1 cellular context compared by ENCODE assay signal in the genomic region with DNA sequence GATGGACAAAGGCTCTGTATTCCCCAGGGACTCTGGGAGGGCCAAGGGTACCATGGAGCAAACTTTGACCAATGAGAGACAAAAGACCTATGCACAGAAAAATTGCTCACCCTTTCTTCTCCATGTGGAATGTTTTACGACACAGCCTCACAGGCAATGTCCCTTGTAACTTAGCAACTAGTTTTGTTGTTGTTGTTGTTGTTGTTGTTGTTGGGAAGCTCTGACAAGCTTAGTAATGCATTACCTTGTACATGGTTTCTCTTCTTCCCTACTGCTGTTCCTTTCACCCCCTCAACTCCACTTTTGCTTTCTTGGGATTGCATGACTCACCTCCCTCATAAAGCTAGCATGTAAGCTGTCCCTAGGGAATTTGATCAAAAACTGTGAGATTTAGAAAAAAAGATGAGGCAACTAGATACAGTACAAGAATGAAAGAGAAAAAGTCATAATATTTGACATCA.
TF ChIP-seq lines count a peak whose summit lies in the region.

No MANE protein-coding gene starts in this region.

TF ChIP-seq in HEK293, 187 proteins besides CTCF, POLR2A, EP300 and RAD21 (continued from another document and continues in another):
- TF ChIP-seq, protein P1, sequence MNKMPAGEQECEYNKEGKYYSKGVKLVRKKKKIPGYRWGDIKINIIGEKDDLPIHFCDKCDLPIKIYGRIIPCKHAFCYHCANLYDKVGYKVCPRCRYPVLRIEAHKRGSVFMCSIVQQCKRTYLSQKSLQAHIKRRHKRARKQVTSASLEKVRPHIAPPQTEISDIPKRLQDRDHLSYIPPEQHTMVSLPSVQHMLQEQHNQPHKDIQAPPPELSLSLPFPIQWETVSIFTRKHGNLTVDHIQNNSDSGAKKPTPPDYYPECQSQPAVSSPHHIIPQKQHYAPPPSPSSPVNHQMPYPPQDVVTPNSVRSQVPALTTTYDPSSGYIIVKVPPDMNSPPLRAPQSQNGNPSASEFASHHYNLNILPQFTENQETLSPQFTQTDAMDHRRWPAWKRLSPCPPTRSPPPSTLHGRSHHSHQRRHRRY (tag by site-specific recombination; IDR thresholded peaks at IDR 0.05): no peak
- TF ChIP-seq GLI4 (tag by site-specific recombination; IDR thresholded peaks at IDR 0.05) (no peak), ZFP3 (tag by site-specific recombination; IDR thresholded peaks at IDR 0.05; ENCODE audit: low read depth) (no peak), ZNF596 (tag by site-specific recombination; IDR thresholded peaks at IDR 0.05) (no peak), PATZ1 (tag by site-specific recombination; IDR thresholded peaks at IDR 0.05) (0 out of 2 replicates have a peak, but pooled peaks have one; percentile 45), ZNF280D (tag by site-specific recombination; IDR thresholded peaks at IDR 0.05) (no peak), ZNF121 (tag by site-specific recombination; IDR thresholded peaks at IDR 0.05) (no peak), ZNF518A (tag by site-specific recombination; conservative IDR thresholded peaks at IDR 0.05; ENCODE audit: low read depth) (no peak), ZFP37 (tag by site-specific recombination; IDR thresholded peaks at IDR 0.05) (no peak), ZNF777 (tag by site-specific recombination; IDR thresholded peaks at IDR 0.05; ENCODE audit: borderline replicate concordance) (no peak), ZNF274 (IDR thresholded peaks at IDR 0.05; ENCODE audit: low read length) (no peak), ZNF274 (tag by site-specific recombination; IDR thresholded peaks at IDR 0.05; ENCODE audit: borderline replicate concordance) (no peak), MYNN (tag by site-specific recombination; IDR thresholded peaks at IDR 0.05; ENCODE audit: borderline replicate concordance) (no peak), PRDM6 (tag by site-specific recombination; IDR thresholded peaks at IDR 0.05) (peak; percentile 85), ZNF514 (tag by site-specific recombination; IDR thresholded peaks at IDR 0.05) (no peak), ZNF202 (tag by site-specific recombination; IDR thresholded peaks at IDR 0.05; ENCODE audit: borderline replicate concordance) (no peak), BCL11A (tag by site-specific recombination; IDR thresholded peaks at IDR 0.05; ENCODE audit: low read depth) (no peak), ZNF155 (tag by site-specific recombination; IDR thresholded peaks at IDR 0.05) (no peak), ZNF133 (tag by site-specific recombination; IDR thresholded peaks at IDR 0.05) (no peak), ZNF169 (tag by site-specific recombination; IDR thresholded peaks at IDR 0.05) (no peak), ZNF701 (tag by site-specific recombination; IDR thresholded peaks at IDR 0.05) (no peak), ZNF157 (tag by site-specific recombination; IDR thresholded peaks at IDR 0.05) (no peak), ZBTB21 (tag by site-specific recombination; IDR thresholded peaks at IDR 0.05) (no peak), ZNF138 (tag by site-specific recombination; IDR thresholded peaks at IDR 0.05; ENCODE audit: borderline replicate concordance) (no peak), PRDM1 (tag by site-specific recombination; IDR thresholded peaks at IDR 0.05) (peak; percentile 92), ZNF76 (tag by site-specific recombination; IDR thresholded peaks at IDR 0.05; ENCODE audit: borderline replicate concordance, low read depth) (no peak), SETDB1 (IDR thresholded peaks at IDR 0.05; ENCODE audit: insufficient read length, low read length) (no peak), ZBTB20 (tag by site-specific recombination; IDR thresholded peaks at IDR 0.05) (no peak), KLF1 (tag by site-specific recombination; IDR thresholded peaks at IDR 0.05) (no peak), ZNF19 (tag by site-specific recombination; IDR thresholded peaks at IDR 0.05; ENCODE audit: low read depth) (no peak), SP2 (tag by site-specific recombination; IDR thresholded peaks at IDR 0.05) (no peak), ZNF621 (tag by site-specific recombination; IDR thresholded peaks at IDR 0.05) (no peak), ZNF776 (tag by site-specific recombination; IDR thresholded peaks at IDR 0.05; ENCODE audit: borderline replicate concordance) (no peak), ZSCAN16 (tag by site-specific recombination; IDR thresholded peaks at IDR 0.05) (no peak)
- TF ChIP-seq, protein P2, sequence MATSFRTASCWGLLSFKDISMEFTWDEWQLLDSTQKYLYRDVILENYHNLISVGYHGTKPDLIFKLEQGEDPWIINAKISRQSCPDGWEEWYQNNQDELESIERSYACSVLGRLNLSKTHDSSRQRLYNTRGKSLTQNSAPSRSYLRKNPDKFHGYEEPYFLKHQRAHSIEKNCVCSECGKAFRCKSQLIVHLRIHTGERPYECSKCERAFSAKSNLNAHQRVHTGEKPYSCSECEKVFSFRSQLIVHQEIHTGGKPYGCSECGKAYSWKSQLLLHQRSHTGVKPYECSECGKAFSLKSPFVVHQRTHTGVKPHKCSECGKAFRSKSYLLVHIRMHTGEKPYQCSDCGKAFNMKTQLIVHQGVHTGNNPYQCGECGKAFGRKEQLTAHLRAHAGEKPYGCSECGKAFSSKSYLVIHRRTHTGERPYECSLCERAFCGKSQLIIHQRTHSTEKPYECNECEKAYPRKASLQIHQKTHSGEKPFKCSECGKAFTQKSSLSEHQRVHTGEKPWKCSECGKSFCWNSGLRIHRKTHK (tag by site-specific recombination; IDR thresholded peaks at IDR 0.05): no peak
- TF ChIP-seq, protein P3, sequence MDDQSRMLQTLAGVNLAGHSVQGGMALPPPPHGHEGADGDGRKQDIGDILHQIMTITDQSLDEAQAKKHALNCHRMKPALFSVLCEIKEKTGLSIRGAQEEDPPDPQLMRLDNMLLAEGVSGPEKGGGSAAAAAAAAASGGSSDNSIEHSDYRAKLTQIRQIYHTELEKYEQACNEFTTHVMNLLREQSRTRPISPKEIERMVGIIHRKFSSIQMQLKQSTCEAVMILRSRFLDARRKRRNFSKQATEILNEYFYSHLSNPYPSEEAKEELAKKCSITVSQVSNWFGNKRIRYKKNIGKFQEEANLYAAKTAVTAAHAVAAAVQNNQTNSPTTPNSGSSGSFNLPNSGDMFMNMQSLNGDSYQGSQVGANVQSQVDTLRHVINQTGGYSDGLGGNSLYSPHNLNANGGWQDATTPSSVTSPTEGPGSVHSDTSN (CRISPR knock-in tag; IDR thresholded peaks at IDR 0.05): no peak
- TF ChIP-seq, protein P4, sequence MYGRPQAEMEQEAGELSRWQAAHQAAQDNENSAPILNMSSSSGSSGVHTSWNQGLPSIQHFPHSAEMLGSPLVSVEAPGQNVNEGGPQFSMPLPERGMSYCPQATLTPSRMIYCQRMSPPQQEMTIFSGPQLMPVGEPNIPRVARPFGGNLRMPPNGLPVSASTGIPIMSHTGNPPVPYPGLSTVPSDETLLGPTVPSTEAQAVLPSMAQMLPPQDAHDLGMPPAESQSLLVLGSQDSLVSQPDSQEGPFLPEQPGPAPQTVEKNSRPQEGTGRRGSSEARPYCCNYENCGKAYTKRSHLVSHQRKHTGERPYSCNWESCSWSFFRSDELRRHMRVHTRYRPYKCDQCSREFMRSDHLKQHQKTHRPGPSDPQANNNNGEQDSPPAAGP (tag by site-specific recombination; IDR thresholded peaks at IDR 0.05): no peak; the same call in 1 of the 2 replicates
- TF ChIP-seq, protein P5, sequence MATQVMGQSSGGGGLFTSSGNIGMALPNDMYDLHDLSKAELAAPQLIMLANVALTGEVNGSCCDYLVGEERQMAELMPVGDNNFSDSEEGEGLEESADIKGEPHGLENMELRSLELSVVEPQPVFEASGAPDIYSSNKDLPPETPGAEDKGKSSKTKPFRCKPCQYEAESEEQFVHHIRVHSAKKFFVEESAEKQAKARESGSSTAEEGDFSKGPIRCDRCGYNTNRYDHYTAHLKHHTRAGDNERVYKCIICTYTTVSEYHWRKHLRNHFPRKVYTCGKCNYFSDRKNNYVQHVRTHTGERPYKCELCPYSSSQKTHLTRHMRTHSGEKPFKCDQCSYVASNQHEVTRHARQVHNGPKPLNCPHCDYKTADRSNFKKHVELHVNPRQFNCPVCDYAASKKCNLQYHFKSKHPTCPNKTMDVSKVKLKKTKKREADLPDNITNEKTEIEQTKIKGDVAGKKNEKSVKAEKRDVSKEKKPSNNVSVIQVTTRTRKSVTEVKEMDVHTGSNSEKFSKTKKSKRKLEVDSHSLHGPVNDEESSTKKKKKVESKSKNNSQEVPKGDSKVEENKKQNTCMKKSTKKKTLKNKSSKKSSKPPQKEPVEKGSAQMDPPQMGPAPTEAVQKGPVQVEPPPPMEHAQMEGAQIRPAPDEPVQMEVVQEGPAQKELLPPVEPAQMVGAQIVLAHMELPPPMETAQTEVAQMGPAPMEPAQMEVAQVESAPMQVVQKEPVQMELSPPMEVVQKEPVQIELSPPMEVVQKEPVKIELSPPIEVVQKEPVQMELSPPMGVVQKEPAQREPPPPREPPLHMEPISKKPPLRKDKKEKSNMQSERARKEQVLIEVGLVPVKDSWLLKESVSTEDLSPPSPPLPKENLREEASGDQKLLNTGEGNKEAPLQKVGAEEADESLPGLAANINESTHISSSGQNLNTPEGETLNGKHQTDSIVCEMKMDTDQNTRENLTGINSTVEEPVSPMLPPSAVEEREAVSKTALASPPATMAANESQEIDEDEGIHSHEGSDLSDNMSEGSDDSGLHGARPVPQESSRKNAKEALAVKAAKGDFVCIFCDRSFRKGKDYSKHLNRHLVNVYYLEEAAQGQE (tag by site-specific recombination; IDR thresholded peaks at IDR 0.05): no peak
